Comparison of ENCODE assay signal across 24 cellular contexts in the genomic region with DNA sequence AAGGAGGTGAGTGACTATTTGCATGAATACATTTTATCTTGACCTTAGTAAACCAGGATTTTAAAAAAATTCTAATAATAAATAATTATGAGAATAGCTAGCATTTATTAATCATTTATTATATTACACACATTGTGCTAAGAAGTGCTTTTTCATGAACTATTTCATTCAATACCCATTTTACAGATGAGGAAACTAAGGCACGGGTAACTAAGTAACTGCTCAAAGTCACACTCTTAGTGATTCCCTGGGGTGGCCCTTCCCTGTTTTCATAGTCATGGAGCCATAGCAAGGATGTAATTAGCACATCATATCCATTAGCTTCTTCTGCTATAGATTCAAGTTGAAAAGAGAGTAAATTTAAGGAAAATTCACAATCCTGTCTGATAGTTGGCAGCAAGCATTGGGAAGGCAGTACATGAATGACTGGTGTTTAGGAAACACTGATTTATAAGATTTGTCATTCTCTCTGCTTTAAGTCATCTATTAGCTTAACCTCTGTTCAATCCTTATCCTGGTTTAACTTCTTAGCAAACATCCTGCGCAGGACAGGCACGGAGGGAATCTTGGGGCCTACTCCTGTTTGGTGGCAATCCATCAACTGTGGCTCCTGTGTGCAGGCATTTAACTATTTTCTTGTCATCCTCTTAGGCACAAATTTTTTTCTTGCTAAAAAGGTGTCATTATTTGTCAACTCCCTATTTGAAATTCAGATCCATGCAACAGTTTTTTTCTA.
DNase-seq lines count a peak whose midpoint lies in the region; ATAC-seq, FAIRE-seq and TF ChIP-seq lines count a peak whose summit lies in the region.
"Had no signal": no experiment of that assay in that cellular context is flagged by ENCODE, and none has a peak within 500 bp of the region (broad histone marks: within the 10 kb centered on the region; RNA-seq: fewer than 3 reads in every experiment).

No MANE protein-coding gene starts in this region.

- POLR2A ChIA-PET in A549 (lab: Yijun Ruan, JAX), result interaction anchor here (1.2 kb wide), 1 partner anchor 191 kb away, joined by 6 read pairs; the partner anchor contains the start of gene NAA20
- POLR2A ChIA-PET in endothelial cell of umbilical vein (lab: Charles Lee), result interaction anchor here (1.5 to 2.4 kb wide), 2 partner anchors 9 to 11 kb away, joined by 3 to 9 read pairs; no protein-coding TSS in a partner anchor

- TF ChIP-seq CTCF in A549 (IDR thresholded peaks at IDR 0.05), result no peak
- no peak for TF ChIP-seq CTCF in WERI-Rb-1 (IDR thresholded peaks at IDR 0.05; ENCODE audit: low read depth, low read length)
- no peak for TF ChIP-seq CTCF in endothelial cell of umbilical vein (IDR thresholded peaks at IDR 0.05; ENCODE audit: extremely low read depth in 1 of 2, insufficient read depth in 1 of 2, low read depth in 1 of 2, low read length in 2 of 2)

- CTCF ChIA-PET in A549 (lab: Yijun Ruan, JAX), result interaction anchor here (0.6 to 5.0 kb wide), 11 partner anchors 9 to 90 kb away, joined by 3 to 55 read pairs (median 3); no protein-coding TSS in a partner anchor
- CTCF ChIA-PET in endothelial cell of umbilical vein (lab: Charles Lee), result interaction anchor here (0.9 to 3.1 kb wide), 6 partner anchors 8 to 365 kb away, joined by 3 to 30 read pairs (median 4); no protein-coding TSS in a partner anchor

- dilution Hi-C loops in endothelial cell of umbilical vein (cut with MboI; ENCODE audit: extremely low pct_ligation_motif_present, low sequenced_read_pairs), result no loop called here

- no peak for TF ChIP-seq EP300 in A549 (IDR thresholded peaks at IDR 0.05)

- H2AFZ ChIP-seq in endothelial cell of umbilical vein (ENCODE audit: low read depth, low read length), result no peak overlapping the region

- peak overlapping the region; percentile 10; the same call in 1 of the 3 replicates for H3K4me2 ChIP-seq in A549
- no peak overlapping the region for H3K4me2 ChIP-seq in endothelial cell of umbilical vein (ENCODE audit: insufficient read depth, low read length)
- H3K4me2 ChIP-seq: KMS-11 had no signal

- H3K9me3 ChIP-seq in A549 (no peaks in the 10 kb centered on the region), WERI-Rb-1 (ENCODE audit: severe bottlenecking) (no peaks in the 10 kb centered on the region), endothelial cell of umbilical vein (replicated peaks; ENCODE audit: control insufficient read depth, insufficient read depth, low read length) (no peaks in the 10 kb centered on the region)
- H3K9me3 ChIP-seq: BLaER1 treated with 17β-estradiol and CSF1 and Interleukin-3, amounts not matched to agents 10 nM and 100 nM; SJSA1 had no signal

- no peaks in the 10 kb centered on the region for H3K79me2 ChIP-seq in endothelial cell of umbilical vein (ENCODE audit: control insufficient read depth, insufficient read depth, low read length)

- H3K4me3 ChIP-seq in A549, result no peak overlapping the region
- no peak overlapping the region for H3K4me3 ChIP-seq in WERI-Rb-1 (ENCODE audit: low read depth, low read length)
- no peak overlapping the region for H3K4me3 ChIP-seq in endothelial cell of umbilical vein (replicated peaks in 1 of 3; ENCODE audit: insufficient read depth in 1 of 3, low read depth in 1 of 3, low read length in 3 of 3)
- H3K4me3 ChIP-seq: BLaER1 treated with 17β-estradiol and CSF1 and Interleukin-3, amounts not matched to agents 10 nM and 100 nM; SJSA1 had no signal

- no peaks in the 10 kb centered on the region for H4K20me1 ChIP-seq in endothelial cell of umbilical vein (replicated peaks; ENCODE audit: control insufficient read depth, extremely low read depth, insufficient read depth, low read length)
- H4K20me1 ChIP-seq: BLaER1 treated with 17β-estradiol and CSF1 and Interleukin-3, amounts not matched to agents 10 nM and 100 nM had no signal

- no peak overlapping the region for H3K9ac ChIP-seq in endothelial cell of umbilical vein (replicated peaks; ENCODE audit: extremely low read depth, insufficient read depth, low read length)
- H3K9ac ChIP-seq: BLaER1 treated with 17β-estradiol and CSF1 and Interleukin-3, amounts not matched to agents 10 nM and 100 nM; KMS-11 had no signal

- peak in 1 of 2 experiments; percentile 38 for DNase-seq in A549 (ENCODE audit: low read depth in 1 of 2, low spot score in 1 of 2)
- DNase-seq in HuH-7.5 (ENCODE audit: low spot score), result peak; percentile 34
- peak; percentile 26 for DNase-seq in WERI-Rb-1
- DNase-seq in endothelial cell of umbilical vein (ENCODE audit: low read depth, low spot score), result peak; percentile 77
- DNase-seq in left ventricle myocardium superior, result no peak
- DNase-seq: CD4-positive, alpha-beta T cell; NCI-H1092 treated with DMSO at 0.1 percent for 48 hours; NCI-H1436; NCI-H187; NCI-H2107; NCI-H524 treated with DMSO at 0.1 percent for 48 hours; NCI-H774; Right ventricle myocardium superior; RPMI8226; T-cell had no signal

- no peaks in the 10 kb centered on the region for H3K36me3 ChIP-seq in WERI-Rb-1
- no peaks in the 10 kb centered on the region for H3K36me3 ChIP-seq in endothelial cell of umbilical vein (ENCODE audit: control insufficient read depth in 2 of 2, extremely low read depth in 1 of 2, insufficient read depth in 2 of 2, low read length in 2 of 2)
- H3K36me3 ChIP-seq: BLaER1 treated with 17β-estradiol and CSF1 and Interleukin-3, amounts not matched to agents 10 nM and 100 nM; SJSA1 had no signal

- H3K4me1 ChIP-seq in A549 (peaks cover 21% of the 10 kb centered on the region), endothelial cell of umbilical vein (ENCODE audit: control insufficient read depth, extremely low read depth, insufficient read depth, low read length) (peaks cover 31% of the 10 kb centered on the region)

- no peaks in the 10 kb centered on the region for H3K27me3 ChIP-seq in WERI-Rb-1 (ENCODE audit: insufficient read depth, low read depth, severe bottlenecking)
- H3K27me3 ChIP-seq in endothelial cell of umbilical vein (ENCODE audit: control insufficient read depth in 2 of 2, insufficient read depth in 2 of 2, low read length in 2 of 2), result no peaks in the 10 kb centered on the region
- H3K27me3 ChIP-seq: BLaER1 treated with 17β-estradiol and CSF1 and Interleukin-3, amounts not matched to agents 10 nM and 100 nM; SJSA1 had no signal

- H3K9me1 ChIP-seq in endothelial cell of umbilical vein (replicated peaks; ENCODE audit: control insufficient read depth, extremely low read depth, insufficient read depth, low read length), result no peaks in the 10 kb centered on the region

- 59% methylated on average over 3 of the region's 3 CpGs for WGBS in A549 (ENCODE audit: missing lambda C conversion rate)

- ATAC-seq in A549 (no peak; a peak in 1 of 6 replicates), GM21447 (IDR thresholded peaks at IDR 0.05; ENCODE audit: unreplicated experiment) (no peak), GM21360 (IDR thresholded peaks at IDR 0.05; ENCODE audit: unreplicated experiment) (no peak), left ventricle myocardium superior (no peak), HG03025 (IDR thresholded peaks at IDR 0.05; ENCODE audit: low FRiP score, unreplicated experiment) (no peak)
- ATAC-seq: HCT116, T-cell had no signal

- intact Hi-C loops in endothelial cell of umbilical vein (cut with micrococcal nuclease), result no loop called here
- intact Hi-C loops in left ventricle myocardium superior (cut with micrococcal nuclease), result no loop called here

- FAIRE-seq in A549 (lab: Jason Lieb, UNC), result peak; percentile 43
- peak; percentile 55 for FAIRE-seq in endothelial cell of umbilical vein (lab: Jason Lieb, UNC)
- FAIRE-seq: G401.6, H1 had no signal

- no peak for TF ChIP-seq RAD21 in A549 (conservative IDR thresholded peaks at IDR 0.05 in 1 of 2, IDR thresholded peaks at IDR 0.05 in 1 of 2)

- BruUV-seq in endothelial cell of umbilical vein (replicated peaks; lab: Mats Ljungman, UMichigan), result no TSS peak

- TF ChIP-seq POLR2A in A549 (IDR thresholded peaks at IDR 0.05; ENCODE audit: low read length) (no peak), endothelial cell of umbilical vein (IDR thresholded peaks at IDR 0.05; ENCODE audit: low read depth, low read length) (no peak)

- H3K27ac ChIP-seq in A549, result peak overlapping the region in 1 of 2 experiments; percentile 42; a peak in 3 of 6 replicates
- no peak overlapping the region for H3K27ac ChIP-seq in WERI-Rb-1
- H3K27ac ChIP-seq in endothelial cell of umbilical vein (ENCODE audit: insufficient read depth, low read depth, low read length), result peak overlapping the region; percentile 50
- H3K27ac ChIP-seq: KMS-11, SJSA1 had no signal

TF ChIP-seq in A549, 52 proteins besides CTCF, POLR2A, EP300 and RAD21:
- TF ChIP-seq KDM1A (IDR thresholded peaks at IDR 0.05; ENCODE audit: low read depth), result peak; percentile 97
- no peak for TF ChIP-seq ATOH8 (CRISPR knock-in tag; IDR thresholded peaks at IDR 0.05; ENCODE audit: low read depth)
- TF ChIP-seq PHF8 (IDR thresholded peaks at IDR 0.05; ENCODE audit: borderline replicate concordance, low read depth), result no peak
- TF ChIP-seq HDAC2 (IDR thresholded peaks at IDR 0.05), result peak; percentile 98
- TF ChIP-seq HEYL (CRISPR knock-in tag; IDR thresholded peaks at IDR 0.05), result no peak
- TF ChIP-seq CHD4 (IDR thresholded peaks at IDR 0.05; ENCODE audit: borderline replicate concordance), result peak; percentile 88; the same call in 1 of the 2 replicates
- no peak for TF ChIP-seq TP53 (CRISPR knock-in tag; IDR thresholded peaks at IDR 0.05)

TF ChIP-seq in endothelial cell of umbilical vein, 7 proteins besides CTCF, POLR2A, EP300 and RAD21:
- TF ChIP-seq MAX (IDR thresholded peaks at IDR 0.05; ENCODE audit: insufficient read depth, insufficient read length) (no peak), JUN (IDR thresholded peaks at IDR 0.05; ENCODE audit: borderline replicate concordance, insufficient read depth, insufficient read length, low read depth) (peak; percentile 44), MYC (IDR thresholded peaks at IDR 0.05; ENCODE audit: low read depth, low read length) (no peak), GATA2 (IDR thresholded peaks at IDR 0.05; ENCODE audit: insufficient read depth, insufficient read length, low read depth, low read length) (peak; percentile 39), EZH2 (IDR thresholded peaks at IDR 0.05; ENCODE audit: borderline replicate concordance, low read depth, low read length, severe bottlenecking) (no peak), FOS (IDR thresholded peaks at IDR 0.05; ENCODE audit: borderline replicate concordance, insufficient read depth, low read length) (peak; percentile 20), POLR2AphosphoS5 (IDR thresholded peaks at IDR 0.05; ENCODE audit: insufficient read depth, low read depth, low read length) (no peak)
